In the genomic region with DNA sequence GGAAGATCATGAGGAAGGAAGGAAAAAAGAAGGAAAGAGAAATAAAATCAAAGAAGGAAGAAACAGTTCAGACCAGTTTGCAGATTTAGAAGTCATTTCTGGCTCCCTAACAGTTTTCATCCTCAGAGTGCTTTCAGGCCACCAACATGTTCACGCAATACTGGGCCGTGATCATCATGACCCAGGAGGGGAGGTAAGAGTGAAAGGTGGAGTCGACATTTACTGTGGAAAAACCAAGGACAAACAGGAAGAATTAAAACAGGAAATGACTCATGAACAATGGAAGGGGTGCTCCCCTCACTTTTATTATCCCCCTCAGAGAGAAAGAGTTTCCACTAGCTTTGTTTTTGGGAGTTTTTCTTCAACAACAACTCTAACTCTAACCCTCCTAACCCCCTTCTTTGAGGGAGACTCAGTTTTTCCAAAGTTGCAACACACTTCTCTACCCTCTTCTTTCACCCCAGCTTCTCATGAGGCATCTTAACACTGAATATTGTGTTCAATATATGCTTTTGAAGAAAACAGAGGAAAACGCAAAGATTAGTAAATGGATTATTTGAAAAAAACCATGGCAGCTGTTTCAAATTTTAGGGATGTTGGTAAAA, we compare ENCODE assay signal across 14 cellular contexts.
DNase-seq lines count a peak whose midpoint lies in the region; ATAC-seq lines count a peak whose summit lies in the region.
"Had no signal": no experiment of that assay in that cellular context is flagged by ENCODE, and none has a peak within 500 bp of the region (broad histone marks: within the 10 kb centered on the region; RNA-seq: fewer than 3 reads in every experiment).

No MANE protein-coding gene starts in this region.

- H2BK120ac ChIP-seq in mesendoderm (ENCODE audit: low read depth, low read length): no peak overlapping the region

- no peak for DNase-seq in CD8-positive, alpha-beta memory T cell
- DNase-seq in activated CD8-positive, alpha-beta T cell treated with anti-CD3 and anti-CD28 coated beads, Interleukin-2, amount 10 ng/mL, durations not matched to agents 7 days and 5 days: no peak
- peak; percentile 19 for DNase-seq in mesendoderm
- no peak for DNase-seq in HCEC 1CT
- no peak for DNase-seq in NCI-H1436 (lab: John Stamatoyannopoulos, UW)
- DNase-seq: aorta; effector CD4-positive, alpha-beta T cell; posterior cingulate gyrus had no signal

- H3K4me3 ChIP-seq in CD8-positive, alpha-beta memory T cell (ENCODE audit: low read length): no peak overlapping the region
- H3K4me3 ChIP-seq in HUES48 (ENCODE audit: low read depth, low read length) (no peak overlapping the region), mesendoderm (ENCODE audit: low read length) (no peak overlapping the region)

- no peak overlapping the region for H3K9ac ChIP-seq in HUES48 (ENCODE audit: low read depth, low read length)
- H3K9ac ChIP-seq in mesendoderm (ENCODE audit: low read length): no peak overlapping the region

- no peaks in the 10 kb centered on the region for H3K9me3 ChIP-seq in CD8-positive, alpha-beta memory T cell (ENCODE audit: low read length)
- H3K9me3 ChIP-seq in HUES48 (ENCODE audit: control insufficient read depth, insufficient read depth, low read length): no peaks in the 10 kb centered on the region

- H3K27ac ChIP-seq in CD8-positive, alpha-beta memory T cell (ENCODE audit: low read depth, low read length): no peak overlapping the region
- H3K27ac ChIP-seq in HUES48 (ENCODE audit: low read depth, low read length) (peak overlapping the region; percentile 20), mesendoderm (ENCODE audit: low read depth, low read length) (no peak overlapping the region)
- H3K27ac ChIP-seq: RWPE1, VCaP had no signal

- H3K9me3 Mint-ChIP-seq in CD8-positive, alpha-beta memory T cell: peaks cover 0 to 3% (median under 1%) of the 10 kb centered on the region in 5 donors
- peaks cover 3% of the 10 kb centered on the region for H3K9me3 Mint-ChIP-seq in activated CD8-positive, alpha-beta T cell treated with anti-CD3 and anti-CD28 coated beads, Interleukin-2, amount 10 ng/mL, durations not matched to agents 7 days and 5 days (ENCODE audit: insufficient read depth)

- H3K27me3 ChIP-seq in CD8-positive, alpha-beta memory T cell (ENCODE audit: insufficient read depth, low read length, poor library complexity, severe bottlenecking): no peaks in the 10 kb centered on the region
- no peaks in the 10 kb centered on the region for H3K27me3 ChIP-seq in HUES48 (ENCODE audit: control insufficient read depth, insufficient read depth, low read length)
- no peaks in the 10 kb centered on the region for H3K27me3 ChIP-seq in mesendoderm (ENCODE audit: insufficient read depth, low read length, poor library complexity)

- H3K23ac ChIP-seq in mesendoderm (ENCODE audit: low read length): no peak overlapping the region

- H4K8ac ChIP-seq in mesendoderm (ENCODE audit: low read depth, low read length): no peak overlapping the region

- H3K18ac ChIP-seq in mesendoderm (ENCODE audit: low read length): no peak overlapping the region

- WGBS in mesendoderm (ENCODE audit: extremely low coverage, insufficient coverage, low lambda C conversion rate): no CpG with 5 or more reads among the region's 4 CpGs

- peaks cover 45 to 72% (median 63%) of the 10 kb centered on the region in 3 donors for H3K4me1 Mint-ChIP-seq in CD8-positive, alpha-beta memory T cell
- H3K4me1 Mint-ChIP-seq in activated CD8-positive, alpha-beta T cell treated with anti-CD3 and anti-CD28 coated beads, Interleukin-2, amount 10 ng/mL, durations not matched to agents 7 days and 5 days (ENCODE audit: low read depth): peaks cover 49% of the 10 kb centered on the region

- peaks cover 0 to 8% (median under 1%) of the 10 kb centered on the region in 3 donors for H3K36me3 Mint-ChIP-seq in CD8-positive, alpha-beta memory T cell
- peaks cover 6% of the 10 kb centered on the region for H3K36me3 Mint-ChIP-seq in activated CD8-positive, alpha-beta T cell treated with anti-CD3 and anti-CD28 coated beads, Interleukin-2, amount 10 ng/mL, durations not matched to agents 7 days and 5 days (ENCODE audit: low read depth)

- CTCF ChIA-PET in CD8-positive, alpha-beta memory T cell (lab: Charles Lee): no interaction called here
- CTCF ChIA-PET in activated CD8-positive, alpha-beta T cell treated with anti-CD3 and anti-CD28 coated beads, Interleukin-2, amount 10 ng/mL, durations not matched to agents 7 days and 5 days (lab: Charles Lee): interaction anchor here (1.2 to 3.3 kb wide), 3 partner anchors 9 to 267 kb away, joined by 3 to 21 read pairs (median 4); no protein-coding TSS in a partner anchor

- H2BK15ac ChIP-seq in mesendoderm (replicated peaks; ENCODE audit: low read depth): no peak overlapping the region

- H4K5ac ChIP-seq in mesendoderm (ENCODE audit: low read length): no peak overlapping the region

- no peaks in the 10 kb centered on the region for H3K79me2 ChIP-seq in mesendoderm (ENCODE audit: control insufficient read depth, insufficient read depth, low read length)

- H3K79me1 ChIP-seq in mesendoderm (ENCODE audit: low read length): no peaks in the 10 kb centered on the region

- no peak overlapping the region for H3K56ac ChIP-seq in mesendoderm (ENCODE audit: low read length)

- no peak overlapping the region for H3K4me2 ChIP-seq in mesendoderm (ENCODE audit: low read length)

- peaks cover 15% of the 10 kb centered on the region for H3K4me1 ChIP-seq in CD8-positive, alpha-beta memory T cell (ENCODE audit: insufficient read depth, low read length)
- H3K4me1 ChIP-seq in HUES48 (ENCODE audit: control insufficient read depth, insufficient read depth, low read length): peaks cover 17% of the 10 kb centered on the region; the same call in 1 of the 2 replicates
- H3K4me1 ChIP-seq in mesendoderm (ENCODE audit: control insufficient read depth, low read depth, low read length): no peaks in the 10 kb centered on the region

- peak; percentile 66 for ATAC-seq in activated CD8-positive, alpha-beta T cell treated with anti-CD3 and anti-CD28 coated beads, Interleukin-2, amount 10 ng/mL, durations not matched to agents 7 days and 5 days
- ATAC-seq in HG03520 (IDR thresholded peaks at IDR 0.05; ENCODE audit: unreplicated experiment) (no peak), HG02973 (IDR thresholded peaks at IDR 0.05; ENCODE audit: unreplicated experiment) (no peak)
- ATAC-seq: left lobe of liver had no signal

- POLR2A ChIA-PET in CD8-positive, alpha-beta memory T cell (lab: Charles Lee): interaction anchor here (0.6 kb wide), 1 partner anchor 17 kb away, joined by 4 read pairs; no protein-coding TSS in a partner anchor
- POLR2A ChIA-PET in activated CD8-positive, alpha-beta T cell treated with anti-CD3 and anti-CD28 coated beads, Interleukin-2, amount 10 ng/mL, durations not matched to agents 7 days and 5 days (lab: Charles Lee): no interaction called here

- peak overlapping the region in 6 of 7 donors; percentile 24 to 80 (median 77) for H3K4me3 Mint-ChIP-seq in CD8-positive, alpha-beta memory T cell
- H3K4me3 Mint-ChIP-seq in activated CD8-positive, alpha-beta T cell treated with anti-CD3 and anti-CD28 coated beads, Interleukin-2, amount 10 ng/mL, durations not matched to agents 7 days and 5 days: peak overlapping the region; percentile 53

- H2BK5ac ChIP-seq in mesendoderm (ENCODE audit: low read length): no peak overlapping the region

- H3K27ac Mint-ChIP-seq in CD8-positive, alpha-beta memory T cell: peak overlapping the region; percentile 12 to 91 (median 65)
- peak overlapping the region; percentile 92 for H3K27ac Mint-ChIP-seq in activated CD8-positive, alpha-beta T cell treated with anti-CD3 and anti-CD28 coated beads, Interleukin-2, amount 10 ng/mL, durations not matched to agents 7 days and 5 days

- H3K36me3 ChIP-seq in CD8-positive, alpha-beta memory T cell (ENCODE audit: insufficient read depth, low read length): no peaks in the 10 kb centered on the region
- H3K36me3 ChIP-seq in HUES48 (ENCODE audit: control insufficient read depth, insufficient read depth, low read length): no peaks in the 10 kb centered on the region
- H3K36me3 ChIP-seq in mesendoderm (ENCODE audit: control insufficient read depth, insufficient read depth, low read length): no peaks in the 10 kb centered on the region

- no peak overlapping the region for H2AK5ac ChIP-seq in mesendoderm (ENCODE audit: low read length)

- peaks cover 0 to 2% of the 10 kb centered on the region in 2 donors for H3K27me3 Mint-ChIP-seq in CD8-positive, alpha-beta memory T cell
- H3K27me3 Mint-ChIP-seq in activated CD8-positive, alpha-beta T cell treated with anti-CD3 and anti-CD28 coated beads, Interleukin-2, amount 10 ng/mL, durations not matched to agents 7 days and 5 days (ENCODE audit: low read depth): no peaks in the 10 kb centered on the region

- no peak overlapping the region for H3K4ac ChIP-seq in mesendoderm (ENCODE audit: low read depth, low read length)
